Comparison of ENCODE assay signal across 16 cellular contexts in genomic region chr13:99289674-99290337, GRCh38. TPM values are rescaled to one million over a fixed set of nuclear protein-coding genes. Genes with fewer than 3 reads are reported as not detected.
DNase-seq lines count a peak whose midpoint lies in the region; ATAC-seq and TF ChIP-seq lines count a peak whose summit lies in the region.
"Had no signal": no experiment of that assay in that cellular context is flagged by ENCODE, and none has a peak within 500 bp of the region (broad histone marks: within the 10 kb centered on the region; RNA-seq: fewer than 3 reads in every experiment).

No MANE protein-coding gene starts in this region.

- no peak overlapping the region for H3K4me3 Mint-ChIP-seq in IgD-negative memory B cell
- H3K4me3 Mint-ChIP-seq in naive thymus-derived CD8-positive, alpha-beta T cell: peak overlapping the region in 2 of 10 donors; percentile 25 to 30

- DNase-seq in CD1c-positive myeloid dendritic cell (ENCODE audit: extremely low spot score) (peak; percentile 45), colonic mucosa (no peak), left colon (no peak), midbrain (lab: John Stamatoyannopoulos, UW) (no peak)
- peak; percentile 35 for DNase-seq in activated effector memory CD4-positive, alpha-beta T cell treated with Interleukin-2 at 50 U/mL for 16 hours
- DNase-seq in naive thymus-derived CD8-positive, alpha-beta T cell: no peak
- DNase-seq: islet precursor cell, NCI-H2171 treated with DMSO at 0.1 percent for 48 hours, OCI-M1 had no signal

- no peak overlapping the region for H3K9ac ChIP-seq in colonic mucosa (ENCODE audit: low read depth in 2 of 2, low read length in 2 of 2)
- H3K9ac ChIP-seq: BLaER1 had no signal

- H3K27ac ChIP-seq in colonic mucosa: no peak overlapping the region
- H3K27ac ChIP-seq: BLaER1, gastroesophageal sphincter, prostate gland had no signal

- intact Hi-C loops in colonic mucosa (cut with DNase I) (no loop called here), left colon (cut with DNase I, micrococcal nuclease) (no loop called here)

- H3K9me3 Mint-ChIP-seq in IgD-negative memory B cell: no peaks in the 10 kb centered on the region
- H3K9me3 Mint-ChIP-seq in naive thymus-derived CD8-positive, alpha-beta T cell: no peaks in the 10 kb centered on the region

- no peaks in the 10 kb centered on the region for H3K9me3 ChIP-seq in colonic mucosa
- H3K9me3 ChIP-seq: BLaER1, gastroesophageal sphincter, prostate gland had no signal

- H3K27me3 ChIP-seq in colonic mucosa: no peaks in the 10 kb centered on the region
- H3K27me3 ChIP-seq: BLaER1, gastroesophageal sphincter had no signal

- no peaks in the 10 kb centered on the region for H3K36me3 ChIP-seq in colonic mucosa
- H3K36me3 ChIP-seq: prostate gland had no signal

- no peak for TF ChIP-seq CTCF in colonic mucosa (IDR thresholded peaks at IDR 0.05)

- H3K4me3 ChIP-seq in colonic mucosa: no peak overlapping the region
- H3K4me3 ChIP-seq: BLaER1, gastroesophageal sphincter, prostate gland had no signal

- peak overlapping the region in 2 of 3 donors; percentile 75 to 91 for H3K27ac Mint-ChIP-seq in IgD-negative memory B cell
- peak overlapping the region; percentile 2 to 98 (median 74) for H3K27ac Mint-ChIP-seq in naive thymus-derived CD8-positive, alpha-beta T cell

- ATAC-seq in naive thymus-derived CD8-positive, alpha-beta T cell: peak; percentile 22 to 61
- no peak for ATAC-seq in left colon
- no peak for ATAC-seq in HG03342 (IDR thresholded peaks at IDR 0.05; ENCODE audit: unreplicated experiment)
- ATAC-seq: gastroesophageal sphincter had no signal

- no peaks in the 10 kb centered on the region for H3K27me3 Mint-ChIP-seq in IgD-negative memory B cell
- H3K27me3 Mint-ChIP-seq in naive thymus-derived CD8-positive, alpha-beta T cell: no peaks in the 10 kb centered on the region

- peaks cover 61 to 71% (median 67%) of the 10 kb centered on the region in 3 donors for H3K4me1 Mint-ChIP-seq in IgD-negative memory B cell
- H3K4me1 Mint-ChIP-seq in naive thymus-derived CD8-positive, alpha-beta T cell: peaks cover 46 to 96% (median 81%) of the 10 kb centered on the region in 4 donors

- POLR2A ChIA-PET in naive thymus-derived CD8-positive, alpha-beta T cell (lab: Charles Lee): no interaction called here

- peaks cover 14% of the 10 kb centered on the region for H3K36me3 Mint-ChIP-seq in IgD-negative memory B cell
- peaks cover 4 to 74% (median 13%) of the 10 kb centered on the region in 3 donors for H3K36me3 Mint-ChIP-seq in naive thymus-derived CD8-positive, alpha-beta T cell

- H3K4me1 ChIP-seq in colonic mucosa: peaks cover 7% of the 10 kb centered on the region
- H3K4me1 ChIP-seq: BLaER1, prostate gland had no signal

RNA-seq across cellular contexts. Expression of gene GPR183, which starts 17.4 kb away (rescaled TPM):
- 494 TPM for polyA plus RNA-seq in IgD-negative memory B cell
- 10 to 100 TPM in 1 of 2 experiments, 1 to 10 TPM in 1; 8.4 to 10.4 TPM for total RNA-seq in naive thymus-derived CD8-positive, alpha-beta T cell
- 10 to 100 TPM in 2 of 3 donors, 1 to 10 TPM in 1; 9.2 to 35.5 (median 13.1) TPM for polyA plus RNA-seq in naive thymus-derived CD8-positive, alpha-beta T cell
- total RNA-seq in colonic mucosa: 1 to 10 TPM; 1.5 to 8.3 TPM
- 1 to 10 TPM; 2.5 to 6.4 TPM for total RNA-seq in left colon
- total RNA-seq: MCF 10A had no signal

RNA-seq across cellular contexts. Expression of gene GPR18, which starts 31.6 kb away (rescaled TPM):
- polyA plus RNA-seq in IgD-negative memory B cell: 58.6 TPM
- total RNA-seq in naive thymus-derived CD8-positive, alpha-beta T cell: 10 to 100 TPM; 31.1 to 31.3 TPM
- polyA plus RNA-seq in naive thymus-derived CD8-positive, alpha-beta T cell: 10 to 100 TPM; 22.2 to 37.0 (median 26.1) TPM
- total RNA-seq in colonic mucosa (under 1 TPM in 1 of 2 donors, not detected in 1; 0.35 TPM), left colon (under 1 TPM in 1 of 2 donors, not detected in 1; 0.59 TPM)
- total RNA-seq: gastroesophageal sphincter, H4, MCF 10A had no signal

Comparison
In these comparisons a context has a peak if more than half of its experiments do, and no peak if none do; other contexts are left out.
1. DNase-seq: peak in CD1c-positive myeloid dendritic cell (single experiment) and activated effector memory CD4-positive, alpha-beta T cell treated with Interleukin-2 at 50 U/mL for 16 hours (single experiment); none in naive thymus-derived CD8-positive, alpha-beta T cell (0 of 10), colonic mucosa (single experiment), left colon (0 of 2) and midbrain (single experiment).
2. ATAC-seq: peak in naive thymus-derived CD8-positive, alpha-beta T cell (2 of 2); none in left colon (single experiment) and HG03342 (single experiment).
3. RNA of gene GPR18, which starts 31.6 kb away (total RNA-seq): 31.1 to 31.3 TPM in naive thymus-derived CD8-positive, alpha-beta T cell; 0.59 TPM in left colon and 0.35 TPM in colonic mucosa; every median in the first group is over 10 times any median in the second.